8 cellular contexts compared by ENCODE assay signal in the genomic region with DNA sequence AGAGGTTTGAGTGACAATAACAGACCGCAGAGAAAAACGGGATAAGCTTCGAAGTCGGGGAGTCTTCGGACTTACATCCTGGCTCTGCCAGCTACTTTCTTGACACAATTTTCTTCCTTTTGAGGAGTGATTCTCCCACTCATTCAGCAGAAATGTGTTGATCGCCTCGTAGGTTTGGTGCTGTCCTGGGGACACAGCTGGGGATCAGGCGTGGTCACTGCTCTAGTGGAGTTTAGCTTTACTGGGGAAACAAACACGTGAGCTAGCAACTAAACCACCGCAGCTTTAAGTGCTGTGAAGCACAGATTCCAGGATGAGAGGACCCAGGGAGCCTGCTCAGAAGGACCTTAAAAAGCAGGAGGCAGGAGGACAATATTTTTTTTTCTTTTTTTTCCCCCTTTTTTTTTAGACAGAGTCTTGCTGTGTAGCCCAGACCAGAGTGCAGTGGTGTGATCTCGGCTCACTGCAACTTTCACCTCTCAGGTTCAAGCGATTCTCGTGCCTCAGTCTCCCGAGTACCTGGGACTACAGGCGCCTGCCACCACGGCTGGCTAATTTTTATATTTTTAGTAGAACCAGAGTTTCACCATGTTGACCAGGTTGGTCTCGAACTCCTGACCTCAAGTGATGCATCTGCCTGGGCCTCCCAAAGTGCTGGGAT. TPM values are rescaled to one million over a fixed set of nuclear protein-coding genes. Genes with fewer than 3 reads are reported as not detected.
A peak's percentile ranks its signal among the peaks of the same experiment; 100 is the strongest.
DNase-seq lines count a peak whose midpoint lies in the region; ATAC-seq and TF ChIP-seq lines count a peak whose summit lies in the region.

No MANE protein-coding gene starts in this region.

- H3K4me1 ChIP-seq in foreskin keratinocyte: no peaks in the 10 kb centered on the region
- H3K4me1 ChIP-seq in prostate gland (replicated peaks): no peaks in the 10 kb centered on the region

- peak overlapping the region; percentile 42 to 54 for H3K4me3 ChIP-seq in prostate gland

- H3K27me3 ChIP-seq in foreskin keratinocyte (no peaks in the 10 kb centered on the region), prostate gland (replicated peaks; ENCODE audit: insufficient read depth) (no peaks in the 10 kb centered on the region)

- H3K36me3 Mint-ChIP-seq in T-helper 17 cell (ENCODE audit: low read depth): peaks cover 3% of the 10 kb centered on the region

- DNase-seq in NCI-H345 (lab: John Stamatoyannopoulos, UW) (peak; percentile 46), NCI-H345 treated with DMSO at 0.1 percent for 48 hours (lab: John Stamatoyannopoulos, UW; ENCODE audit: unreplicated experiment) (no peak), T-helper 17 cell (no peak), foreskin keratinocyte (no peak), prostate gland (ENCODE audit: low spot score) (no peak)
- DNase-seq in stimulated activated CD8-positive, alpha-beta memory T cell treated with anti-CD3 and anti-CD28 coated beads, Interleukin-4, amount 100 ng/mL, for 48 hours: no peak
- no peak for DNase-seq in stimulated activated CD4-positive, alpha-beta T cell treated with anti-CD3 and anti-CD28 coated beads, Interleukin-2, amount 100 ng/mL, for 24 hours

- TF ChIP-seq POLR2A in prostate gland (IDR thresholded peaks at IDR 0.05): no peak

- H3K27ac ChIP-seq in foreskin keratinocyte (no peak overlapping the region), prostate gland (peak overlapping the region; percentile 93)

- no peaks in the 10 kb centered on the region for H3K27me3 Mint-ChIP-seq in T-helper 17 cell

- ATAC-seq in T-helper 17 cell (no peak), foreskin keratinocyte (peak; percentile 4), GM18519 (IDR thresholded peaks at IDR 0.05; ENCODE audit: low FRiP score, unreplicated experiment) (no peak)

- H3K36me3 ChIP-seq in prostate gland: no peaks in the 10 kb centered on the region

- TF ChIP-seq CTCF in foreskin keratinocyte (conservative IDR thresholded peaks at IDR 0.05) (no peak), prostate gland (IDR thresholded peaks at IDR 0.05) (no peak)

- H3K9me3 ChIP-seq in T-helper 17 cell (ENCODE audit: control insufficient read depth, low read length, poor library complexity, severe bottlenecking) (no peaks in the 10 kb centered on the region), prostate gland (no peaks in the 10 kb centered on the region)

- peak overlapping the region; percentile 98 for H3K27ac Mint-ChIP-seq in T-helper 17 cell

- 40% methylated on average over 17 of the region's 17 CpGs for WGBS in prostate gland

- H3K4me1 Mint-ChIP-seq in T-helper 17 cell: peaks cover 25% of the 10 kb centered on the region

- H3K4me3 Mint-ChIP-seq in T-helper 17 cell: peak overlapping the region; percentile 99

- intact Hi-C loops in prostate gland (cut with DNase I): loop anchor here (5.0 to 10.0 kb wide), 4 partner anchors 83 to 1170 kb away; partner anchors contain the start of gene GSPT1

RNA-seq across cellular contexts. Expression of gene NUBP1, which starts 0.9 kb away (rescaled TPM):
- total RNA-seq in T-helper 17 cell (10 to 100 TPM; 19.2 to 21.0 TPM), foreskin keratinocyte (23.9 and 25.0 TPM in 2 replicates), prostate gland (10 to 100 TPM; 31.6 to 36.0 TPM)
- 29.9 and 30.0 TPM in 2 replicates for polyA plus RNA-seq in foreskin keratinocyte

RNA-seq across cellular contexts. Expression of gene TEKT5, which starts 49.8 kb away (rescaled TPM):
- total RNA-seq in T-helper 17 cell (not detected), foreskin keratinocyte (not detected in 2 replicates), prostate gland (1 to 10 TPM in 1 of 2 donors, under 1 TPM in 1; 0.36 to 3.9 TPM)
- not detected in 2 replicates for polyA plus RNA-seq in foreskin keratinocyte
